ENCODE assay signal across 8 cellular contexts in the genomic region with DNA sequence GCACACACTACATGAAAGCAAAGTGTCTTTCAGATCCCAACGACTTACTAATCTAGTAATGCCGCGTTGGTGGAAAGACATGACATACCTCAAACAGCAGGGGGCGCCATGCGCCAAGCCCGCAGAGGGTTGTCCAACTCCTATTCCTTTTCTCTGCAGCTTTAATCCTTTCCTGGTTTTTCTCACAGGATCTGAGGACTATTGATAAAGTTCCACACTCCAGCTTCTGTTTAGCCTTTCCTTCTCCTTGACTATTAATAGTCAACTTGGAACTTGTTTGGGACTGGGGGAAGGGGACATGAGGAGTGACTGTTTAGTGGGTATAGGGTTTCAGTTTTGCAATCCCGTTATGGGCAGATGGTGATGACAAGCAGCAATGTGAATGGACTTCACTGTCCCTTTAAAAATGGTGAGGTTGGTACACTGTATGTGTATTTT.
DNase-seq lines count a peak whose midpoint lies in the region; ATAC-seq, FAIRE-seq and TF ChIP-seq lines count a peak whose summit lies in the region.

No MANE protein-coding gene starts in this region.

- FAIRE-seq in GM19239 (lab: Jason Lieb, UNC) = peak; percentile 88

- peaks cover 11% of the 10 kb centered on the region for H3K9me1 ChIP-seq in IMR-90 (ENCODE audit: insufficient read depth, low read length)

- no peak overlapping the region for H3K27ac Mint-ChIP-seq in nephron progenitor cell

- peak; percentile 98 for TF ChIP-seq CTCF in IMR-90 (conservative IDR thresholded peaks at IDR 0.05; ENCODE audit: low read depth, low read length)
- peak; percentile 84 for TF ChIP-seq CTCF in OCI-LY3 (IDR thresholded peaks at IDR 0.05; ENCODE audit: low read depth, low read length)
- TF ChIP-seq CTCF in nephron progenitor cell (IDR thresholded peaks at IDR 0.05) = peak; percentile 98

- H4K5ac ChIP-seq in IMR-90 (ENCODE audit: low read depth, low read length) = no peak overlapping the region

- no peak overlapping the region for H2BK5ac ChIP-seq in IMR-90 (ENCODE audit: low read depth, low read length, poor library complexity, severe bottlenecking)

- H3K27ac ChIP-seq in IMR-90 (ENCODE audit: insufficient read depth, low read length) (no peak overlapping the region), OCI-LY3 (ENCODE audit: low read length) (no peak overlapping the region)

- peaks cover 49% of the 10 kb centered on the region for H3K4me1 Mint-ChIP-seq in nephron progenitor cell

- H3K36me3 Mint-ChIP-seq in nephron progenitor cell (ENCODE audit: low read depth) = no peaks in the 10 kb centered on the region

- no peak overlapping the region for H2AFZ ChIP-seq in IMR-90 (replicated peaks; ENCODE audit: low read length, poor library complexity)
- no peak overlapping the region for H2AFZ ChIP-seq in OCI-LY3 (ENCODE audit: low read depth, low read length)

- in situ Hi-C loops in IMR-90 (cut with MboI; ENCODE audit: low sequenced_read_pairs) = no loop called here

- peak; percentile 99 for TF ChIP-seq RAD21 in IMR-90 (IDR thresholded peaks at IDR 0.05; ENCODE audit: low read length)

- 15% methylated on average over 4 of the region's 7 CpGs; no CpG with 5 or more reads in 1 of the 2 experiments for WGBS in IMR-90 (ENCODE audit: extremely low coverage in 2 of 2, insufficient read length in 1 of 2), 2 experiments

- no peaks in the 10 kb centered on the region for H3K27me3 ChIP-seq in IMR-90 (ENCODE audit: control insufficient read depth, insufficient read depth, low read length)
- H3K27me3 ChIP-seq in OCI-LY3 (ENCODE audit: low read depth, low read length) = no peaks in the 10 kb centered on the region

- no peak overlapping the region for H3K4ac ChIP-seq in IMR-90 (ENCODE audit: low read depth, low read length)

- H3K36me3 ChIP-seq in IMR-90 (ENCODE audit: control insufficient read depth, insufficient read depth, low read length) = no peaks in the 10 kb centered on the region
- H3K36me3 ChIP-seq in OCI-LY3 (replicated peaks; ENCODE audit: low read depth, low read length) = peaks cover 4% of the 10 kb centered on the region

- H3K4me3 ChIP-seq in IMR-90 (ENCODE audit: insufficient read depth, low read depth, low read length) (no peak overlapping the region), OCI-LY3 (ENCODE audit: low read length) (no peak overlapping the region)

- POLR2A ChIA-PET in IMR-90 (lab: Charles Lee; ENCODE audit: unreplicated experiment) = no interaction called here

- peak; percentile 52; the same call in 1 of the 2 replicates for TF ChIP-seq POLR2A in IMR-90 (IDR thresholded peaks at IDR 0.05; ENCODE audit: low read depth, low read length)

- peaks cover 15% of the 10 kb centered on the region for H3K27me3 Mint-ChIP-seq in nephron progenitor cell (ENCODE audit: low read depth, poor library complexity)

- no TSS peak for BruUV-seq in IMR-90 (replicated peaks; lab: Mats Ljungman, UMichigan)

- H3K9me3 Mint-ChIP-seq in nephron progenitor cell = no peaks in the 10 kb centered on the region

- H2BK120ac ChIP-seq in IMR-90 (ENCODE audit: low read depth, low read length) = peak overlapping the region; percentile 13; the same call in 1 of the 2 replicates

- dilution Hi-C loops in IMR-90 (cut with HindIII; ENCODE audit: low sequenced_read_pairs, unreplicated experiment) = no loop called here

- H4K20me1 ChIP-seq in IMR-90 (ENCODE audit: insufficient read depth, low read length) (no peaks in the 10 kb centered on the region), OCI-LY3 (ENCODE audit: insufficient read depth, low read length) (no peaks in the 10 kb centered on the region)

- peaks cover 0 to 12% of the 10 kb centered on the region in 2 experiments; a peak in 1 of 4 replicates for H3K79me1 ChIP-seq in IMR-90 (ENCODE audit: low read depth in 1 of 2, low read length in 2 of 2)

- H2AK5ac ChIP-seq in IMR-90 (ENCODE audit: low read depth, low read length) = no peak overlapping the region

- no peaks in the 10 kb centered on the region for H3K9me3 ChIP-seq in IMR-90 (ENCODE audit: control insufficient read depth, insufficient read depth, low read length)
- 0 out of 2 replicates have a peak, but pooled peaks cover 3% of the 10 kb centered on the region for H3K9me3 ChIP-seq in OCI-LY3 (ENCODE audit: insufficient read depth, low read length)

- H3K4me2 ChIP-seq in IMR-90 (ENCODE audit: low read depth, low read length) = no peak overlapping the region
- no peak overlapping the region for H3K4me2 ChIP-seq in OCI-LY3 (ENCODE audit: low read length)

- no peaks in the 10 kb centered on the region for H3K79me2 ChIP-seq in OCI-LY3 (ENCODE audit: low read length)

- no peak overlapping the region for H4K91ac ChIP-seq in IMR-90 (ENCODE audit: insufficient read depth, low read depth, low read length)

- no peak overlapping the region for H3K23ac ChIP-seq in IMR-90 (ENCODE audit: low read depth, low read length)

- peak; percentile 84 for ATAC-seq in IMR-90 (ENCODE audit: low read depth)
- ATAC-seq in stimulated activated naive CD8-positive, alpha-beta T cell treated with anti-CD3 and anti-CD28 coated beads, Interleukin-15, Interleukin-2, amounts not matched to agents 100 U/mL and 50 U/mL, for 24 hours = peak; percentile 58

- H3K18ac ChIP-seq in IMR-90 (ENCODE audit: low read depth, low read length) = no peak overlapping the region

- DNase-seq in AML-193 (lab: John Stamatoyannopoulos, UW) = peak; percentile 56
- peak; percentile 54 for DNase-seq in GM19239 (ENCODE audit: insufficient read length, low spot score)
- DNase-seq in IMR-90 = peak; percentile 81
- DNase-seq in activated T-cell treated with anti-CD3 and anti-CD28 coated beads, Interleukin-2, amount 50 U/mL, for 1 hour = peak; percentile 78
- DNase-seq in fibroblast of gingiva (ENCODE audit: low read depth) = peak; percentile 70
- DNase-seq in nephron progenitor cell = peak; percentile 85
- DNase-seq in stimulated activated naive CD8-positive, alpha-beta T cell treated with anti-CD3 and anti-CD28 coated beads, Interleukin-15, Interleukin-2, amounts not matched to agents 100 U/mL and 50 U/mL, for 24 hours = peak; percentile 83

- H4K8ac ChIP-seq in IMR-90 (ENCODE audit: low read depth in 2 of 2, low read length in 2 of 2) = 0 out of 4 replicates have a peak overlapping the region, but pooled peaks of 1 of the 2 experiments have one; percentile 4

- CTCF ChIA-PET in IMR-90 (lab: Yijun Ruan, JAX) = interaction anchor here (0.6 to 4.0 kb wide), 14 partner anchors 19 to 287 kb away, joined by 3 to 30 read pairs (median 4); partner anchors contain the start of gene ANKH

- H2BK15ac ChIP-seq in IMR-90 (ENCODE audit: low read depth, low read length) = 0 out of 3 replicates have a peak overlapping the region, but pooled peaks have one; percentile 2

- no peak overlapping the region for H3K56ac ChIP-seq in IMR-90 (ENCODE audit: extremely low read depth, insufficient read depth, low read length)

- no peak overlapping the region for H3K4me3 Mint-ChIP-seq in nephron progenitor cell

- H2BK20ac ChIP-seq in IMR-90 (ENCODE audit: low read depth, low read length) = no peak overlapping the region

- intact Hi-C loops in IMR-90 (cut with micrococcal nuclease) = loop anchor here (1.0 to 5.0 kb wide), 7 partner anchors 42 to 455 kb away; partner anchors contain the start of gene ANKH

- H3K4me1 ChIP-seq in IMR-90 (ENCODE audit: control insufficient read depth, insufficient read depth, low read length) (peaks cover 10% of the 10 kb centered on the region), OCI-LY3 (ENCODE audit: low read length) (peaks cover 23% of the 10 kb centered on the region)

- no peak overlapping the region for H2AK9ac ChIP-seq in IMR-90 (replicated peaks; ENCODE audit: low read depth, low read length, poor library complexity)

- 0 out of 2 replicates have a peak overlapping the region, but pooled peaks have one; percentile 21 for H3K14ac ChIP-seq in IMR-90 (replicated peaks; ENCODE audit: low read depth, low read length)

- H3K9ac ChIP-seq in IMR-90 (ENCODE audit: low read depth, low read length) (no peak overlapping the region), OCI-LY3 (ENCODE audit: low read length) (no peak overlapping the region)

TF ChIP-seq in IMR-90, 13 proteins besides CTCF, POLR2A, EP300 and RAD21:
- TF ChIP-seq CEBPB (IDR thresholded peaks at IDR 0.05; ENCODE audit: low read depth, low read length) (peak; percentile 55; the same call in 1 of the 2 replicates), ELK1 (IDR thresholded peaks at IDR 0.05; ENCODE audit: borderline replicate concordance, low read depth, low read length) (no peak), RCOR1 (IDR thresholded peaks at IDR 0.05; ENCODE audit: insufficient replicate concordance, low read length) (no peak), NFE2L2 (IDR thresholded peaks at IDR 0.05; ENCODE audit: low read depth, low read length) (no peak), SMC3 (IDR thresholded peaks at IDR 0.05; ENCODE audit: low read depth, low read length) (peak; percentile 99), FOS (IDR thresholded peaks at IDR 0.05; ENCODE audit: low read depth, low read length) (no peak), CHD1 (IDR thresholded peaks at IDR 0.05; ENCODE audit: low read depth, low read length) (no peak), RFX5 (IDR thresholded peaks at IDR 0.05; ENCODE audit: low read depth, low read length) (no peak), BHLHE40 (IDR thresholded peaks at IDR 0.05; ENCODE audit: low read depth, low read length) (0 out of 2 replicates have a peak, but pooled peaks have one; percentile 11), USF2 (IDR thresholded peaks at IDR 0.05; ENCODE audit: low read depth, low read length) (no peak), MAZ (IDR thresholded peaks at IDR 0.05; ENCODE audit: borderline replicate concordance, low read depth, low read length) (no peak), MAFK (IDR thresholded peaks at IDR 0.05; ENCODE audit: low read depth, low read length) (no peak), MXI1 (IDR thresholded peaks at IDR 0.05; ENCODE audit: borderline replicate concordance, low read depth, low read length) (no peak)
